ENCODE assay signal across 11 cellular contexts in the genomic region with DNA sequence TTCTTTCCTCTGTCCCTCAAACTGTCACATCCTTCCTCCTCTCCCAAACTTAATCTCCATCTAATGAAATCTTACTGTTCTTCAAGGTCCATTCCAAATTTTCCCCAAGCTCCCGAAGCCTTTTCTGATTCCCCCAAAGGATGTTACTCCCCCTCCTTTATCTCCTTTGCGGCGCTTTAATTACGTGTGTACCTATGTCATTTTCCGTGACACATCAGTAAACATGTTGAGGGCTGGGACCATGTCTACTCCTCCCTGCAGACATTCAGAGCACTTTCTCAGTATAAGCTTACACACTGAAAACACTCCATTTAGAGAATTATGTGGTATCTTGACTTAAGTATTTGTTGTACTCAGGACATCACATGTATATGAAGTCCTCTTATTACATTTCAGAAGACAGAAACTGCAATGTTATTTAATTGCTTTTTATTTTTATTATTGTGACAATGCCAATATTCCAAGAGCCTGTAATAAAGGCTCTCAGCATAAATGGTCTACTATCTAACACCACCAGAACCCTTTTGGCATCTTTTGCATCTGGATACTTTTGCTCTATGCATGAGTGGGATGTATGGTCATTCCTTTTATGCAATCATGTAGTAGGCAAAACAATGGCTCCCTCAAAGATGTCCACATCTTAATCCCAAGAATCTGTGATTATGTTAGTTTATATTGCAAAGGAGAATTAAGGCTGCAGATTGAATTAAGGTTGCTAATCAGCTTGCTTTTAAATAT. TPM values are rescaled to one million over a fixed set of nuclear protein-coding genes. Genes with fewer than 3 reads are reported as not detected.
DNase-seq lines count a peak whose midpoint lies in the region; ATAC-seq, FAIRE-seq and TF ChIP-seq lines count a peak whose summit lies in the region.
"Had no signal": no experiment of that assay in that cellular context is flagged by ENCODE, and none has a peak within 500 bp of the region (broad histone marks: within the 10 kb centered on the region; RNA-seq: fewer than 3 reads in every experiment).

No MANE protein-coding gene starts in this region.

- no peak for TF ChIP-seq RAD21 in GM12878 (IDR thresholded peaks at IDR 0.05; ENCODE audit: insufficient read depth, low read depth, low read length)

- H3K9me3 ChIP-seq in Karpas-422 (ENCODE audit: low read length) (no peaks in the 10 kb centered on the region), GM12878 (replicated peaks; ENCODE audit: control insufficient read depth, insufficient read depth, low read length) (no peaks in the 10 kb centered on the region), spleen (no peaks in the 10 kb centered on the region), endodermal cell (ENCODE audit: control insufficient read depth, low read length) (no peaks in the 10 kb centered on the region)
- H3K9me3 ChIP-seq: SJSA1 had no signal

- H3K4me1 ChIP-seq in Karpas-422 (ENCODE audit: low read length) (peaks cover 21% of the 10 kb centered on the region), GM12878 (ENCODE audit: control insufficient read depth, insufficient read depth, low read length) (peaks cover 4% of the 10 kb centered on the region; the same call in 1 of the 2 replicates), spleen (peaks cover 25 to 84% (median 47%) of the 10 kb centered on the region in 6 donors), endodermal cell (ENCODE audit: control insufficient read depth, insufficient read depth, low read length) (no peaks in the 10 kb centered on the region)

- no peak for TF ChIP-seq POLR2A in GM12878 (IDR thresholded peaks at IDR 0.05; ENCODE audit: low read depth, low read length)
- no peak for TF ChIP-seq POLR2A in spleen (IDR thresholded peaks at IDR 0.05)

- no peak for FAIRE-seq in GM12878 (lab: Jason Lieb, UNC)
- FAIRE-seq: colon had no signal

- H3K79me2 ChIP-seq in Karpas-422 (ENCODE audit: low read length) (no peaks in the 10 kb centered on the region), GM12878 (ENCODE audit: control insufficient read depth, insufficient read depth, low read length) (peaks cover 49% of the 10 kb centered on the region)

- H3K27me3 ChIP-seq in Karpas-422 (ENCODE audit: low read length) (no peaks in the 10 kb centered on the region), GM12878 (replicated peaks in 1 of 2; ENCODE audit: control insufficient read depth in 2 of 2, insufficient read depth in 2 of 2, low read length in 1 of 2) (no peaks in the 10 kb centered on the region), spleen (replicated peaks in 1 of 7) (no peaks in the 10 kb centered on the region), endodermal cell (ENCODE audit: control insufficient read depth, insufficient read depth, low read length, poor library complexity, severe bottlenecking) (peaks cover 6% of the 10 kb centered on the region)
- H3K27me3 ChIP-seq: SJSA1 had no signal

- no TSS peak for BruUV-seq in GM12878 (replicated peaks; lab: Mats Ljungman, UMichigan)

- RAD21 ChIA-PET in GM12878 (lab: Charles Lee; ENCODE audit: unreplicated experiment): no interaction called here

- in situ Hi-C loops in GM12878 (cut with MboI): loop anchor here (25.0 kb wide), 2 partner anchors 125 to 1425 kb away; a partner anchor contains a TSS

- intact Hi-C loops in GM12878 (cut with micrococcal nuclease; ENCODE audit: unreplicated experiment): loop anchor here (1.0 to 10.0 kb wide), 3 partner anchors 77 to 1427 kb away; a partner anchor contains a TSS
- intact Hi-C loops in spleen (cut with DNase I; ENCODE audit: low total_unique reads): loop anchor here (10.0 kb wide), 1 partner anchor 127 kb away; no protein-coding TSS in a partner anchor

- no peak for DNase-seq in activated T-cell treated with anti-CD3 and anti-CD28 coated beads, Interleukin-2, amount 50 U/mL, for 4 hours
- DNase-seq in activated T-cell treated with anti-CD3 and anti-CD28 coated beads, Interleukin-2, amount 50 U/mL, for 48 hours: no peak
- DNase-seq in Karpas-422: no peak
- no peak for DNase-seq in GM12878 (ENCODE audit: low read depth, low spot score)
- DNase-seq in spleen: no peak
- no peak for DNase-seq in stimulated activated CD4-positive, alpha-beta T cell treated with anti-CD3 and anti-CD28 coated beads, Interleukin-2, amount 100 ng/mL, for 48 hours
- no peak for DNase-seq in endodermal cell
- DNase-seq: NCI-H187 treated with DMSO at 0.1 percent for 48 hours had no signal

- no peak for ATAC-seq in activated T-cell treated with anti-CD3 and anti-CD28 coated beads, Interleukin-2, amount 50 U/mL, for 4 hours
- ATAC-seq in GM12878 (no peak), GM18868 (IDR thresholded peaks at IDR 0.05; ENCODE audit: unreplicated experiment) (no peak)

- peaks cover 9% of the 10 kb centered on the region for H3K36me3 Mint-ChIP-seq in activated T-cell treated with anti-CD3 and anti-CD28 coated beads, Interleukin-2, amount 50 U/mL, for 4 hours (ENCODE audit: insufficient read depth)
- H3K36me3 Mint-ChIP-seq in endodermal cell (ENCODE audit: low read depth): no peaks in the 10 kb centered on the region

- H3K4me1 Mint-ChIP-seq in activated T-cell treated with anti-CD3 and anti-CD28 coated beads, Interleukin-2, amount 50 U/mL, for 4 hours (ENCODE audit: low read depth): peaks cover 55% of the 10 kb centered on the region
- peaks cover 5% of the 10 kb centered on the region for H3K4me1 Mint-ChIP-seq in endodermal cell

- SMC1A ChIA-PET in GM12878 (lab: Charles Lee; ENCODE audit: uncharacterized antibody, unreplicated experiment): interaction anchor here (0.6 to 1.0 kb wide), 2 partner anchors 10 to 21 kb away, joined by 3 read pairs; no protein-coding TSS in a partner anchor

- no peak overlapping the region for H3K27ac Mint-ChIP-seq in endodermal cell

- H3K9me2 ChIP-seq in Karpas-422 (replicated peaks; ENCODE audit: insufficient read depth, low read length): no peaks in the 10 kb centered on the region

- H3K4me3 ChIP-seq in Karpas-422 (ENCODE audit: low read length) (no peak overlapping the region), GM12878 (peak overlapping the region; percentile 86), spleen (peak overlapping the region in 6 of 8 donors; percentile 66 to 94 (median 76)), endodermal cell (ENCODE audit: low read length) (no peak overlapping the region)

- H3K27ac ChIP-seq in Karpas-422 (ENCODE audit: low read length): no peak overlapping the region
- H3K27ac ChIP-seq in GM12878 (ENCODE audit: control insufficient read depth, insufficient read depth): peak overlapping the region; percentile 98; the same call in 1 of the 2 replicates
- H3K27ac ChIP-seq in spleen: peak overlapping the region in 7 of 8 donors; percentile 93 to 100 (median 100)
- H3K27ac ChIP-seq in endodermal cell (ENCODE audit: low read depth, low read length): no peak overlapping the region
- H3K27ac ChIP-seq: SJSA1 had no signal

- H3K9ac ChIP-seq in Karpas-422 (ENCODE audit: low read length): no peak overlapping the region
- H3K9ac ChIP-seq in GM12878 (ENCODE audit: control insufficient read depth, insufficient read depth, low read length): peak overlapping the region; percentile 72
- H3K9ac ChIP-seq in endodermal cell (ENCODE audit: extremely low read depth, low read length, poor library complexity, severe bottlenecking): no peak overlapping the region

- H3K4me3 Mint-ChIP-seq in activated T-cell treated with anti-CD3 and anti-CD28 coated beads, Interleukin-2, amount 50 U/mL, for 4 hours: peak overlapping the region; percentile 88
- H3K4me3 Mint-ChIP-seq in endodermal cell: no peak overlapping the region

- H3K4me2 ChIP-seq in Karpas-422 (ENCODE audit: low read depth, low read length, poor library complexity, severe bottlenecking) (peak overlapping the region; percentile 82), GM12878 (ENCODE audit: control insufficient read depth, insufficient read depth) (peak overlapping the region; percentile 90)

- TF ChIP-seq EP300 in GM12878 (IDR thresholded peaks at IDR 0.05; ENCODE audit: borderline replicate concordance in 1 of 2, control insufficient read depth in 1 of 2, low read depth in 2 of 2, low read length in 2 of 2): no peak

- CTCF ChIA-PET in GM12878 (lab: Yijun Ruan, JAX): interaction anchor here (0.5 to 1.4 kb wide), 2 partner anchors 151 to 863 kb away, joined by 3 to 4 read pairs; no protein-coding TSS in a partner anchor

- WGBS in GM12878 (ENCODE audit: insufficient coverage, insufficient replicate concordance, low lambda C conversion rate, missing lambda C conversion rate): 92% methylated on average over 5 of the region's 5 CpGs
- WGBS in spleen, 5 donors: 63 to 86% (median 84%) methylated on average over 5 of the region's 5 CpGs
- 97% methylated on average over 5 of the region's 5 CpGs for WGBS in endodermal cell (ENCODE audit: insufficient coverage in 1 of 2, insufficient read length in 1 of 2), 2 experiments

- no peaks in the 10 kb centered on the region for H4K20me1 ChIP-seq in Karpas-422 (ENCODE audit: insufficient read depth, low read depth, low read length)
- no peaks in the 10 kb centered on the region for H4K20me1 ChIP-seq in GM12878 (ENCODE audit: control insufficient read depth, insufficient read depth)

- no peaks in the 10 kb centered on the region for H3K9me3 Mint-ChIP-seq in activated T-cell treated with anti-CD3 and anti-CD28 coated beads, Interleukin-2, amount 50 U/mL, for 4 hours
- H3K9me3 Mint-ChIP-seq in endodermal cell: peaks cover 2% of the 10 kb centered on the region

- H3K36me3 ChIP-seq in Karpas-422 (ENCODE audit: insufficient read depth, low read length) (no peaks in the 10 kb centered on the region), GM12878 (ENCODE audit: control insufficient read depth in 2 of 2, insufficient read depth in 2 of 2, low read length in 1 of 2) (peaks cover 0 to 4% of the 10 kb centered on the region in 2 experiments; a peak in 1 of 4 replicates), spleen (peaks cover 0 to 17% (median 2%) of the 10 kb centered on the region in 6 donors), endodermal cell (ENCODE audit: control insufficient read depth, insufficient read depth, low read length) (no peaks in the 10 kb centered on the region)

- POLR2A ChIA-PET in GM12878 (lab: Charles Lee): interaction anchor here (0.6 to 0.7 kb wide), 2 partner anchors 11 to 18 kb away, joined by 3 read pairs; no protein-coding TSS in a partner anchor

- no peaks in the 10 kb centered on the region for H3K27me3 Mint-ChIP-seq in activated T-cell treated with anti-CD3 and anti-CD28 coated beads, Interleukin-2, amount 50 U/mL, for 4 hours (ENCODE audit: low read depth)
- H3K27me3 Mint-ChIP-seq in endodermal cell (ENCODE audit: insufficient read depth): peaks cover 6% of the 10 kb centered on the region

- TF ChIP-seq CTCF in GM12878 (IDR thresholded peaks at IDR 0.05 in 2 of 3, conservative IDR thresholded peaks at IDR 0.05 in 1 of 3; ENCODE audit: control insufficient read depth in 2 of 3, extremely low read depth in 1 of 3, insufficient read depth in 1 of 3, low read depth in 3 of 3, low read length in 3 of 3): no peak
- TF ChIP-seq CTCF in spleen (IDR thresholded peaks at IDR 0.05 in 8 of 11, conservative IDR thresholded peaks at IDR 0.05 in 3 of 11): no peak
- no peak for TF ChIP-seq CTCF in endodermal cell (conservative IDR thresholded peaks at IDR 0.05)

- no peak overlapping the region for H2AFZ ChIP-seq in Karpas-422 (ENCODE audit: low read length)
- peak overlapping the region; percentile 77 for H2AFZ ChIP-seq in GM12878 (ENCODE audit: control insufficient read depth, low read depth, low read length)

RNA-seq across cellular contexts. Expression of a gene that starts 1.8 kb away (rescaled TPM):
- total RNA-seq in activated T-cell treated with anti-CD3 and anti-CD28 coated beads, Interleukin-2, amount 50 U/mL, for 4 hours: 10 to 100 TPM; 22.4 to 26.2 (median 22.4) TPM
- total RNA-seq in Karpas-422 (2014; rRNA removed; shearing (Covaris generic); ENCODE audit: low replicate concordance): 5.3 TPM in 2 replicates
- total RNA-seq in GM12878 (2013; cell fraction: nucleolus; rRNA removed): 34.7 and 36.2 TPM in 2 replicates
- 43.5 and 52.9 TPM in 2 replicates for total RNA-seq in GM12878 (2014; rRNA removed)
- 47.7 and 50.3 TPM in 2 replicates for total RNA-seq in GM12878 (2014; rRNA removed; fragmentation: Illumina TruSeq; extraction: Trizol)
- total RNA-seq in GM12878 (2021): 45.1 and 45.9 TPM in 2 replicates
- 32.6 TPM for polyA plus RNA-seq in GM12878 (2011; ENCODE audit: low read depth)
- polyA plus RNA-seq in GM12878 (2011; rRNA removed): 43.9 and 73.6 TPM in 2 replicates
- 16.7 and 20.1 TPM in 2 replicates for polyA plus RNA-seq in GM12878 (2011; cell fraction: cytosol; rRNA removed)
- polyA plus RNA-seq in GM12878 (2011; cell fraction: nucleus; rRNA removed): 14.2 and 19.2 TPM in 2 replicates
- 40.8 and 47.4 TPM in 2 replicates for polyA plus RNA-seq in GM12878 (2012)
- polyA plus RNA-seq in GM12878 (2014; fragmentation: Illumina TruSeq; extraction: Trizol): 66.4 and 85.1 TPM in 2 replicates
- 10 to 100 TPM; 43.3 to 48.4 TPM for polyA plus RNA-seq in GM12878 (2014; fragmentation: Nextera tagmentation; extraction: Ambion mirVana)
- 44.9 and 60.6 TPM in 2 replicates for polyA plus RNA-seq in GM12878 (2014; rRNA removed)
- polyA plus RNA-seq in GM12878 (2016; fragmentation: Nextera tagmentation; extraction: Ambion mirVana): 100 to 1,000 TPM; 101 to 107 TPM
- 10.1 and 13.2 TPM in 2 replicates for polyA minus RNA-seq in GM12878 (2011; rRNA and poly(A)+ RNA removed)
- 9.6 and 12.1 TPM in 2 replicates for polyA minus RNA-seq in GM12878 (2011; cell fraction: cytosol; rRNA and poly(A)+ RNA removed)
- 12.1 and 18.6 TPM in 2 replicates for polyA minus RNA-seq in GM12878 (2011; cell fraction: nucleus; rRNA and poly(A)+ RNA removed)
- 10 to 100 TPM; 31.6 to 43.6 (median 41.3) TPM for total RNA-seq in spleen
- 10 to 100 TPM; 26.8 to 46.1 (median 27.4) TPM for polyA plus RNA-seq in spleen
- 1 to 10 TPM; 1.2 to 3.3 TPM for total RNA-seq in endodermal cell
- 0.43 TPM for polyA plus RNA-seq in endodermal cell (2013, experiment 1 of 2)
- 0.37 TPM for polyA plus RNA-seq in endodermal cell (2013, experiment 2 of 2)

RNA-seq across cellular contexts. Expression of a gene that starts 26.0 kb away (rescaled TPM):
- 1 to 10 TPM in 1 of 3 donors, under 1 TPM in 2; 0.73 to 1.4 (median 0.76) TPM for total RNA-seq in activated T-cell treated with anti-CD3 and anti-CD28 coated beads, Interleukin-2, amount 50 U/mL, for 4 hours
- 3.7 and 4.5 TPM in 2 replicates for total RNA-seq in Karpas-422 (2014; rRNA removed; shearing (Covaris generic); ENCODE audit: low replicate concordance)
- total RNA-seq in GM12878 (2013; cell fraction: nucleolus; rRNA removed): 7.7 and 8.1 TPM in 2 replicates
- total RNA-seq in GM12878 (2014; rRNA removed) (2.8 and 3.2 TPM in 2 replicates), GM12878 (2014; rRNA removed; fragmentation: Illumina TruSeq; extraction: Trizol) (3.4 and 3.7 TPM in 2 replicates), GM12878 (2021) (2.7 and 3.6 TPM in 2 replicates), spleen (10 to 100 TPM in 4 of 7 donors, 1 to 10 TPM in 3; 7.0 to 20.3 (median 10.2) TPM), endodermal cell (1 to 10 TPM; 1.1 to 2.4 TPM)
- 1.0 TPM for polyA plus RNA-seq in GM12878 (2011; ENCODE audit: low read depth)
- polyA plus RNA-seq in GM12878 (2011; rRNA removed) (5.3 and 10.1 TPM in 2 replicates), GM12878 (2014; fragmentation: Illumina TruSeq; extraction: Trizol) (4.2 and 5.2 TPM in 2 replicates), GM12878 (2014; fragmentation: Nextera tagmentation; extraction: Ambion mirVana) (under 1 TPM; 0.86 to 0.93 TPM), GM12878 (2014; rRNA removed) (2.4 and 2.5 TPM in 2 replicates), GM12878 (2016; fragmentation: Nextera tagmentation; extraction: Ambion mirVana) (1 to 10 TPM in 1 of 2 experiments, under 1 TPM in 1; 0.96 to 1.1 TPM), spleen (1 to 10 TPM; 5.2 to 6.8 (median 5.7) TPM)
- 2.1 and 2.2 TPM in 2 replicates for polyA plus RNA-seq in GM12878 (2011; cell fraction: cytosol; rRNA removed)
- polyA plus RNA-seq in GM12878 (2011; cell fraction: nucleus; rRNA removed): 3.7 and 3.9 TPM in 2 replicates
- 3.0 and 3.1 TPM in 2 replicates for polyA plus RNA-seq in GM12878 (2012)
- 4.2 and 5.5 TPM in 2 replicates for polyA minus RNA-seq in GM12878 (2011; rRNA and poly(A)+ RNA removed)
- polyA minus RNA-seq in GM12878 (2011; cell fraction: cytosol; rRNA and poly(A)+ RNA removed): 1.9 and 3.2 TPM in 2 replicates
- 5.6 and 6.1 TPM in 2 replicates for polyA minus RNA-seq in GM12878 (2011; cell fraction: nucleus; rRNA and poly(A)+ RNA removed)
- 3.4 TPM for polyA plus RNA-seq in endodermal cell (2013, experiment 1 of 2)
- 3.5 TPM for polyA plus RNA-seq in endodermal cell (2013, experiment 2 of 2)

Comparison
In these comparisons a context has a peak if more than half of its experiments do, and no peak if none do; other contexts are left out.
1. H3K27ac ChIP-seq: peak in GM12878 (single experiment) and spleen (7 of 8); none in Karpas-422 (single experiment) and endodermal cell (single experiment).
2. H3K4me3 ChIP-seq: peak in GM12878 (single experiment) and spleen (6 of 8); none in Karpas-422 (single experiment) and endodermal cell (single experiment).